In genomic region chr9:122122468-122122867, GRCh38 we compare ENCODE assay signal across 1 cellular context.
TF ChIP-seq lines count a peak whose summit lies in the region.

No MANE protein-coding gene starts in this region.

TF ChIP-seq in WTC11, 78 proteins besides CTCF, POLR2A, EP300 and RAD21 (continued from another document):
- TF ChIP-seq ZMAT4 (CRISPR knock-in tag; IDR thresholded peaks at IDR 0.05) (no peak), NR1H2 (CRISPR knock-in tag; IDR thresholded peaks at IDR 0.05) (no peak), E2F5 (CRISPR knock-in tag; IDR thresholded peaks at IDR 0.05) (no peak), FOXP1 (CRISPR knock-in tag; IDR thresholded peaks at IDR 0.05; ENCODE audit: borderline replicate concordance) (no peak), IRF2 (CRISPR knock-in tag; IDR thresholded peaks at IDR 0.05; ENCODE audit: borderline replicate concordance, low read depth) (no peak), FOXJ3 (CRISPR knock-in tag; IDR thresholded peaks at IDR 0.05; ENCODE audit: borderline replicate concordance) (no peak), JUN (CRISPR knock-in tag; IDR thresholded peaks at IDR 0.05) (no peak)
